In genomic region chr4:374298-375160, GRCh38 we compare ENCODE assay signal across 2 cellular contexts.
TF ChIP-seq lines count a peak whose summit lies in the region.

No MANE protein-coding gene starts in this region.

TF ChIP-seq in HCT116, 20 proteins besides CTCF, POLR2A, EP300 and RAD21:
- peak; percentile 80 for TF ChIP-seq ZNF274 (IDR thresholded peaks at IDR 0.05; ENCODE audit: low read depth, low read length)
- TF ChIP-seq ZBTB33 (IDR thresholded peaks at IDR 0.05; ENCODE audit: extremely low read depth, insufficient replicate concordance, low read length): no peak
- TF ChIP-seq SRF (IDR thresholded peaks at IDR 0.05; ENCODE audit: low read depth): no peak
- no peak for TF ChIP-seq SIN3A (IDR thresholded peaks at IDR 0.05; ENCODE audit: low read depth)

TF ChIP-seq in H1, 55 proteins besides CTCF, POLR2A, EP300 and RAD21:
- TF ChIP-seq JUND (IDR thresholded peaks at IDR 0.05; ENCODE audit: low read length) (no peak), TEAD4 (IDR thresholded peaks at IDR 0.05; ENCODE audit: low read depth, low read length) (no peak), ZNF274 (IDR thresholded peaks at IDR 0.05; ENCODE audit: borderline replicate concordance, extremely low read depth, low read length) (peak; percentile 95), CBX5 (IDR thresholded peaks at IDR 0.05; ENCODE audit: low read depth, low read length) (no peak), CTBP2 (IDR thresholded peaks at IDR 0.05; ENCODE audit: borderline replicate concordance, insufficient read depth, insufficient read length, low read length) (no peak), GABPA (IDR thresholded peaks at IDR 0.05; ENCODE audit: borderline replicate concordance, insufficient read depth, low read length) (no peak)
TF ChIP-seq in H1: peak in this region for 1.
